Comparison of ENCODE assay signal across 2 cellular contexts in the genomic region with DNA sequence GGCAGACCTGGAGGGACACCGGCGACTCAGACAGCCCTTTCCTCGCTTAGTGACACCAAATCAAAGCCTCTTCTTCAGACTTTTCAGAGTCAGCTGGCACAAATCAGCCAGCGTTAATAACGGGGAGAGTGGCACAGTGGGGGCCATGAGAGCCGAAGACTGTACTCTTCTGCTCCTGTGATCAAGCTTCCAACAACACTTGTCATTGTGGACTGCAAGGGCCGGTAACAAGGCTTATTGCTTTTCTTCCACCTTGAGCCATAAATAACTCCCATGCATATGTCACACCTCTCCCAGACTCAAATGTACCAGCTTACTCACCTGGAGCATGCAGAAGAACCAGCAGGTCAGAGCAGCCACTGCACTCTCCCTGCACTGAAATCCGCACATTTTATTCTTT.
TF ChIP-seq lines count a peak whose summit lies in the region.

No MANE protein-coding gene starts in this region.

TF ChIP-seq in HepG2, 621 proteins besides CTCF, POLR2A, EP300 and RAD21:
- TF ChIP-seq, protein P1, sequence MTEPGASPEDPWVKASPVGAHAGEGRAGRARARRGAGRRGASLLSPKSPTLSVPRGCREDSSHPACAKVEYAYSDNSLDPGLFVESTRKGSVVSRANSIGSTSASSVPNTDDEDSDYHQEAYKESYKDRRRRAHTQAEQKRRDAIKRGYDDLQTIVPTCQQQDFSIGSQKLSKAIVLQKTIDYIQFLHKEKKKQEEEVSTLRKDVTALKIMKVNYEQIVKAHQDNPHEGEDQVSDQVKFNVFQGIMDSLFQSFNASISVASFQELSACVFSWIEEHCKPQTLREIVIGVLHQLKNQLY (CRISPR knock-in tag; IDR thresholded peaks at IDR 0.05), result no peak
- TF ChIP-seq XBP1 (CRISPR knock-in tag; IDR thresholded peaks at IDR 0.05) (no peak), ZSCAN9 (CRISPR knock-in tag; IDR thresholded peaks at IDR 0.05; ENCODE audit: borderline replicate concordance) (no peak), ZSCAN30 (CRISPR knock-in tag; IDR thresholded peaks at IDR 0.05) (no peak), ZNF709 (CRISPR knock-in tag; IDR thresholded peaks at IDR 0.05) (no peak), MTERF4 (CRISPR knock-in tag; IDR thresholded peaks at IDR 0.05) (no peak), PTBP1 (IDR thresholded peaks at IDR 0.05; ENCODE audit: low read depth, low read length, poor library complexity, severe bottlenecking) (no peak), TSC22D2 (CRISPR knock-in tag; IDR thresholded peaks at IDR 0.05; ENCODE audit: borderline replicate concordance) (no peak), GLI4 (CRISPR knock-in tag; IDR thresholded peaks at IDR 0.05; ENCODE audit: borderline replicate concordance) (no peak), ZBTB21 (CRISPR knock-in tag; IDR thresholded peaks at IDR 0.05) (no peak)

TF ChIP-seq in SK-N-SH treated with all-trans-retinoic acid at 6 μM for 48 hours, 23 proteins besides CTCF, POLR2A, EP300 and RAD21:
- no peak for TF ChIP-seq TOX (CRISPR knock-in tag; IDR thresholded peaks at IDR 0.05; ENCODE audit: borderline replicate concordance)
- TF ChIP-seq ESRRG (CRISPR knock-in tag; IDR thresholded peaks at IDR 0.05), result no peak
- no peak for TF ChIP-seq GLIS3 (CRISPR knock-in tag; IDR thresholded peaks at IDR 0.05)
- TF ChIP-seq ZNF565 (CRISPR knock-in tag; conservative IDR thresholded peaks at IDR 0.05; ENCODE audit: low read depth), result no peak
- no peak for TF ChIP-seq CSDC2 (CRISPR knock-in tag; IDR thresholded peaks at IDR 0.05)
- TF ChIP-seq CSRNP3 (CRISPR knock-in tag; IDR thresholded peaks at IDR 0.05), result no peak
- no peak for TF ChIP-seq BACH2 (CRISPR knock-in tag; IDR thresholded peaks at IDR 0.05; ENCODE audit: borderline replicate concordance)
- TF ChIP-seq TSHZ2 (CRISPR knock-in tag; IDR thresholded peaks at IDR 0.05), result no peak
TF ChIP-seq in SK-N-SH treated with all-trans-retinoic acid at 6 μM for 48 hours: peak in this region for 0.
